Comparison of ENCODE assay signal across 2 cellular contexts in the genomic region with DNA sequence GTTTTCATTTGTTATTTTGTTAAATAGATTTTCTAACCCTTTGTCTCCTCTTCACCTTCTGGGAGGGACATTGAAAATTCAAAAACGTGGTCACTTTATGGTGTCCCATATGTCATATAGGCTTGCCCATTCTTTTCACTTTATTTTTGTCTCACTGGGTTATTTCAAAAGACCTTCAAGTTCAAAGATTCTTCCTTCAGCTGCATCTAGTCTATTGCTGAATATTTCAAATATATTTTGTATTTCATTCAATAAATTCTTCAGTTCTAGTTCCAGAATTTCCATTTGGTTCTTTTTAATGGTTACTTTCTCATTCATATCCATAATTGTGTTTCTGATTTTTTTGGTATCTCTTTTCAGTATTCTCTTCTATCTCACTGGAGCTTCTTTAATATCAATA.
A peak's percentile ranks its signal among the peaks of the same experiment; 100 is the strongest.
TF ChIP-seq lines count a peak whose summit lies in the region.

No MANE protein-coding gene starts in this region.

TF ChIP-seq in HepG2, 621 proteins besides CTCF, POLR2A, EP300 and RAD21:
- TF ChIP-seq ZNF160 (CRISPR knock-in tag; IDR thresholded peaks at IDR 0.05) (peak; percentile 99), KDM3A (CRISPR knock-in tag; IDR thresholded peaks at IDR 0.05; ENCODE audit: low read depth) (no peak), NFATC3 (CRISPR knock-in tag; IDR thresholded peaks at IDR 0.05) (no peak), ZNF556 (CRISPR knock-in tag; IDR thresholded peaks at IDR 0.05; ENCODE audit: borderline replicate concordance) (no peak), ZMYM3 (CRISPR knock-in tag; IDR thresholded peaks at IDR 0.05) (no peak), SIN3A (IDR thresholded peaks at IDR 0.05; ENCODE audit: borderline replicate concordance, low read depth, low read length) (no peak), SP5 (CRISPR knock-in tag; IDR thresholded peaks at IDR 0.05; ENCODE audit: borderline replicate concordance, low read depth) (no peak), ZNF598 (CRISPR knock-in tag; IDR thresholded peaks at IDR 0.05; ENCODE audit: borderline replicate concordance) (no peak), ZNF839 (CRISPR knock-in tag; IDR thresholded peaks at IDR 0.05; ENCODE audit: borderline replicate concordance) (no peak), NR1H2 (CRISPR knock-in tag; IDR thresholded peaks at IDR 0.05; ENCODE audit: borderline replicate concordance, low read depth) (no peak), ZFP82 (CRISPR knock-in tag; IDR thresholded peaks at IDR 0.05; ENCODE audit: borderline replicate concordance) (peak; percentile 92)
- TF ChIP-seq, protein P1, sequence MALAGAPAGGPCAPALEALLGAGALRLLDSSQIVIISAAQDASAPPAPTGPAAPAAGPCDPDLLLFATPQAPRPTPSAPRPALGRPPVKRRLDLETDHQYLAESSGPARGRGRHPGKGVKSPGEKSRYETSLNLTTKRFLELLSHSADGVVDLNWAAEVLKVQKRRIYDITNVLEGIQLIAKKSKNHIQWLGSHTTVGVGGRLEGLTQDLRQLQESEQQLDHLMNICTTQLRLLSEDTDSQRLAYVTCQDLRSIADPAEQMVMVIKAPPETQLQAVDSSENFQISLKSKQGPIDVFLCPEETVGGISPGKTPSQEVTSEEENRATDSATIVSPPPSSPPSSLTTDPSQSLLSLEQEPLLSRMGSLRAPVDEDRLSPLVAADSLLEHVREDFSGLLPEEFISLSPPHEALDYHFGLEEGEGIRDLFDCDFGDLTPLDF (CRISPR knock-in tag; IDR thresholded peaks at IDR 0.05) = no peak
- TF ChIP-seq, protein P2, sequence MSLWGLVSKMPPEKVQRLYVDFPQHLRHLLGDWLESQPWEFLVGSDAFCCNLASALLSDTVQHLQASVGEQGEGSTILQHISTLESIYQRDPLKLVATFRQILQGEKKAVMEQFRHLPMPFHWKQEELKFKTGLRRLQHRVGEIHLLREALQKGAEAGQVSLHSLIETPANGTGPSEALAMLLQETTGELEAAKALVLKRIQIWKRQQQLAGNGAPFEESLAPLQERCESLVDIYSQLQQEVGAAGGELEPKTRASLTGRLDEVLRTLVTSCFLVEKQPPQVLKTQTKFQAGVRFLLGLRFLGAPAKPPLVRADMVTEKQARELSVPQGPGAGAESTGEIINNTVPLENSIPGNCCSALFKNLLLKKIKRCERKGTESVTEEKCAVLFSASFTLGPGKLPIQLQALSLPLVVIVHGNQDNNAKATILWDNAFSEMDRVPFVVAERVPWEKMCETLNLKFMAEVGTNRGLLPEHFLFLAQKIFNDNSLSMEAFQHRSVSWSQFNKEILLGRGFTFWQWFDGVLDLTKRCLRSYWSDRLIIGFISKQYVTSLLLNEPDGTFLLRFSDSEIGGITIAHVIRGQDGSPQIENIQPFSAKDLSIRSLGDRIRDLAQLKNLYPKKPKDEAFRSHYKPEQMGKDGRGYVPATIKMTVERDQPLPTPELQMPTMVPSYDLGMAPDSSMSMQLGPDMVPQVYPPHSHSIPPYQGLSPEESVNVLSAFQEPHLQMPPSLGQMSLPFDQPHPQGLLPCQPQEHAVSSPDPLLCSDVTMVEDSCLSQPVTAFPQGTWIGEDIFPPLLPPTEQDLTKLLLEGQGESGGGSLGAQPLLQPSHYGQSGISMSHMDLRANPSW (CRISPR knock-in tag; IDR thresholded peaks at IDR 0.05; ENCODE audit: borderline replicate concordance) = no peak

TF ChIP-seq in SK-N-SH treated with all-trans-retinoic acid at 6 μM for 48 hours, 23 proteins besides CTCF, POLR2A, EP300 and RAD21:
- TF ChIP-seq, protein P3, sequence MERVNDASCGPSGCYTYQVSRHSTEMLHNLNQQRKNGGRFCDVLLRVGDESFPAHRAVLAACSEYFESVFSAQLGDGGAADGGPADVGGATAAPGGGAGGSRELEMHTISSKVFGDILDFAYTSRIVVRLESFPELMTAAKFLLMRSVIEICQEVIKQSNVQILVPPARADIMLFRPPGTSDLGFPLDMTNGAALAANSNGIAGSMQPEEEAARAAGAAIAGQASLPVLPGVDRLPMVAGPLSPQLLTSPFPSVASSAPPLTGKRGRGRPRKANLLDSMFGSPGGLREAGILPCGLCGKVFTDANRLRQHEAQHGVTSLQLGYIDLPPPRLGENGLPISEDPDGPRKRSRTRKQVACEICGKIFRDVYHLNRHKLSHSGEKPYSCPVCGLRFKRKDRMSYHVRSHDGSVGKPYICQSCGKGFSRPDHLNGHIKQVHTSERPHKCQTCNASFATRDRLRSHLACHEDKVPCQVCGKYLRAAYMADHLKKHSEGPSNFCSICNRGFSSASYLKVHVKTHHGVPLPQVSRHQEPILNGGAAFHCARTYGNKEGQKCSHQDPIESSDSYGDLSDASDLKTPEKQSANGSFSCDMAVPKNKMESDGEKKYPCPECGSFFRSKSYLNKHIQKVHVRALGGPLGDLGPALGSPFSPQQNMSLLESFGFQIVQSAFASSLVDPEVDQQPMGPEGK (CRISPR knock-in tag; IDR thresholded peaks at IDR 0.05; ENCODE audit: borderline replicate concordance) = no peak
- TF ChIP-seq, protein P4, sequence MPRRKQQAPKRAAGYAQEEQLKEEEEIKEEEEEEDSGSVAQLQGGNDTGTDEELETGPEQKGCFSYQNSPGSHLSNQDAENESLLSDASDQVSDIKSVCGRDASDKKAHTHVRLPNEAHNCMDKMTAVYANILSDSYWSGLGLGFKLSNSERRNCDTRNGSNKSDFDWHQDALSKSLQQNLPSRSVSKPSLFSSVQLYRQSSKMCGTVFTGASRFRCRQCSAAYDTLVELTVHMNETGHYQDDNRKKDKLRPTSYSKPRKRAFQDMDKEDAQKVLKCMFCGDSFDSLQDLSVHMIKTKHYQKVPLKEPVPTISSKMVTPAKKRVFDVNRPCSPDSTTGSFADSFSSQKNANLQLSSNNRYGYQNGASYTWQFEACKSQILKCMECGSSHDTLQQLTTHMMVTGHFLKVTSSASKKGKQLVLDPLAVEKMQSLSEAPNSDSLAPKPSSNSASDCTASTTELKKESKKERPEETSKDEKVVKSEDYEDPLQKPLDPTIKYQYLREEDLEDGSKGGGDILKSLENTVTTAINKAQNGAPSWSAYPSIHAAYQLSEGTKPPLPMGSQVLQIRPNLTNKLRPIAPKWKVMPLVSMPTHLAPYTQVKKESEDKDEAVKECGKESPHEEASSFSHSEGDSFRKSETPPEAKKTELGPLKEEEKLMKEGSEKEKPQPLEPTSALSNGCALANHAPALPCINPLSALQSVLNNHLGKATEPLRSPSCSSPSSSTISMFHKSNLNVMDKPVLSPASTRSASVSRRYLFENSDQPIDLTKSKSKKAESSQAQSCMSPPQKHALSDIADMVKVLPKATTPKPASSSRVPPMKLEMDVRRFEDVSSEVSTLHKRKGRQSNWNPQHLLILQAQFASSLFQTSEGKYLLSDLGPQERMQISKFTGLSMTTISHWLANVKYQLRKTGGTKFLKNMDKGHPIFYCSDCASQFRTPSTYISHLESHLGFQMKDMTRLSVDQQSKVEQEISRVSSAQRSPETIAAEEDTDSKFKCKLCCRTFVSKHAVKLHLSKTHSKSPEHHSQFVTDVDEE (CRISPR knock-in tag; IDR thresholded peaks at IDR 0.05) = no peak
- TF ChIP-seq SNAI2 (CRISPR knock-in tag; IDR thresholded peaks at IDR 0.05) (no peak), ISL1 (CRISPR knock-in tag; IDR thresholded peaks at IDR 0.05) (no peak), ARNTL (CRISPR knock-in tag; IDR thresholded peaks at IDR 0.05; ENCODE audit: borderline replicate concordance, low read depth) (no peak), GLIS3 (CRISPR knock-in tag; IDR thresholded peaks at IDR 0.05) (no peak)
- TF ChIP-seq, protein P5, sequence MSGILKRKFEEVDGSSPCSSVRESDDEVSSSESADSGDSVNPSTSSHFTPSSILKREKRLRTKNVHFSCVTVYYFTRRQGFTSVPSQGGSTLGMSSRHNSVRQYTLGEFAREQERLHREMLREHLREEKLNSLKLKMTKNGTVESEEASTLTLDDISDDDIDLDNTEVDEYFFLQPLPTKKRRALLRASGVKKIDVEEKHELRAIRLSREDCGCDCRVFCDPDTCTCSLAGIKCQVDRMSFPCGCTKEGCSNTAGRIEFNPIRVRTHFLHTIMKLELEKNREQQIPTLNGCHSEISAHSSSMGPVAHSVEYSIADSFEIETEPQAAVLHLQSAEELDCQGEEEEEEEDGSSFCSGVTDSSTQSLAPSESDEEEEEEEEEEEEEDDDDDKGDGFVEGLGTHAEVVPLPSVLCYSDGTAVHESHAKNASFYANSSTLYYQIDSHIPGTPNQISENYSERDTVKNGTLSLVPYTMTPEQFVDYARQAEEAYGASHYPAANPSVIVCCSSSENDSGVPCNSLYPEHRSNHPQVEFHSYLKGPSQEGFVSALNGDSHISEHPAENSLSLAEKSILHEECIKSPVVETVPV (CRISPR knock-in tag; IDR thresholded peaks at IDR 0.05) = no peak
- TF ChIP-seq, protein P6, sequence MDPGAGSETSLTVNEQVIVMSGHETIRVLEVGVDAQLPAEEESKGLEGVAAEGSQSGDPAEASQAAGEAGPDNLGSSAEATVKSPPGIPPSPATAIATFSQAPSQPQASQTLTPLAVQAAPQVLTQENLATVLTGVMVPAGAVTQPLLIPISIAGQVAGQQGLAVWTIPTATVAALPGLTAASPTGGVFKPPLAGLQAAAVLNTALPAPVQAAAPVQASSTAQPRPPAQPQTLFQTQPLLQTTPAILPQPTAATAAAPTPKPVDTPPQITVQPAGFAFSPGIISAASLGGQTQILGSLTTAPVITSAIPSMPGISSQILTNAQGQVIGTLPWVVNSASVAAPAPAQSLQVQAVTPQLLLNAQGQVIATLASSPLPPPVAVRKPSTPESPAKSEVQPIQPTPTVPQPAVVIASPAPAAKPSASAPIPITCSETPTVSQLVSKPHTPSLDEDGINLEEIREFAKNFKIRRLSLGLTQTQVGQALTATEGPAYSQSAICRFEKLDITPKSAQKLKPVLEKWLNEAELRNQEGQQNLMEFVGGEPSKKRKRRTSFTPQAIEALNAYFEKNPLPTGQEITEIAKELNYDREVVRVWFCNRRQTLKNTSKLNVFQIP (CRISPR knock-in tag; IDR thresholded peaks at IDR 0.05; ENCODE audit: borderline replicate concordance, low read depth) = no peak
TF ChIP-seq in SK-N-SH treated with all-trans-retinoic acid at 6 μM for 48 hours: peak in this region for 0.
